1 cellular context compared by ENCODE assay signal in the genomic region with DNA sequence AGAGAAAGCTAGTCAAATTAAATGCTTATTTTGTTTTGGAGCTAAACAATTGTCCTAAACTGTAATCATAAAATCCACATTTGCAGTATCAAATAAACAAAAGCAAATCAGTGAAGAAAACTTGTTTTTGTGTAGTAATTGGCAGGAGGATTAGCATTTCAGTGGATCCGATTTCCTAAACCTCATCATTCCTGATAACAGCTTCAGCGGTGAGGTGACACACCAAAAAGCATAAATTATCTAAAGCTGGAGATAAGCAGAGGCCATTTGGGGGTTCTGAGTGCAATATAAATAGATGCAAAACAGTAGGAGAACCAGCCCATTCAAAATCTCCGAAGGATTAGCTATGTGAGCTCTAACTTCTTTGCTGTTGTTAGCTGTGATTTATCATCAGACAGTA.
TF ChIP-seq lines count a peak whose summit lies in the region.

No MANE protein-coding gene starts in this region.

TF ChIP-seq in HEK293, 187 proteins besides CTCF, POLR2A, EP300 and RAD21 (continued from another document and continues in another):
- TF ChIP-seq, protein P1, sequence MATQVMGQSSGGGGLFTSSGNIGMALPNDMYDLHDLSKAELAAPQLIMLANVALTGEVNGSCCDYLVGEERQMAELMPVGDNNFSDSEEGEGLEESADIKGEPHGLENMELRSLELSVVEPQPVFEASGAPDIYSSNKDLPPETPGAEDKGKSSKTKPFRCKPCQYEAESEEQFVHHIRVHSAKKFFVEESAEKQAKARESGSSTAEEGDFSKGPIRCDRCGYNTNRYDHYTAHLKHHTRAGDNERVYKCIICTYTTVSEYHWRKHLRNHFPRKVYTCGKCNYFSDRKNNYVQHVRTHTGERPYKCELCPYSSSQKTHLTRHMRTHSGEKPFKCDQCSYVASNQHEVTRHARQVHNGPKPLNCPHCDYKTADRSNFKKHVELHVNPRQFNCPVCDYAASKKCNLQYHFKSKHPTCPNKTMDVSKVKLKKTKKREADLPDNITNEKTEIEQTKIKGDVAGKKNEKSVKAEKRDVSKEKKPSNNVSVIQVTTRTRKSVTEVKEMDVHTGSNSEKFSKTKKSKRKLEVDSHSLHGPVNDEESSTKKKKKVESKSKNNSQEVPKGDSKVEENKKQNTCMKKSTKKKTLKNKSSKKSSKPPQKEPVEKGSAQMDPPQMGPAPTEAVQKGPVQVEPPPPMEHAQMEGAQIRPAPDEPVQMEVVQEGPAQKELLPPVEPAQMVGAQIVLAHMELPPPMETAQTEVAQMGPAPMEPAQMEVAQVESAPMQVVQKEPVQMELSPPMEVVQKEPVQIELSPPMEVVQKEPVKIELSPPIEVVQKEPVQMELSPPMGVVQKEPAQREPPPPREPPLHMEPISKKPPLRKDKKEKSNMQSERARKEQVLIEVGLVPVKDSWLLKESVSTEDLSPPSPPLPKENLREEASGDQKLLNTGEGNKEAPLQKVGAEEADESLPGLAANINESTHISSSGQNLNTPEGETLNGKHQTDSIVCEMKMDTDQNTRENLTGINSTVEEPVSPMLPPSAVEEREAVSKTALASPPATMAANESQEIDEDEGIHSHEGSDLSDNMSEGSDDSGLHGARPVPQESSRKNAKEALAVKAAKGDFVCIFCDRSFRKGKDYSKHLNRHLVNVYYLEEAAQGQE (tag by site-specific recombination; IDR thresholded peaks at IDR 0.05), result no peak
- TF ChIP-seq HOXD13 (CRISPR knock-in tag; IDR thresholded peaks at IDR 0.05; ENCODE audit: borderline replicate concordance) (no peak), ZNF777 (tag by site-specific recombination; IDR thresholded peaks at IDR 0.05; ENCODE audit: borderline replicate concordance) (no peak), SETDB1 (IDR thresholded peaks at IDR 0.05; ENCODE audit: insufficient read length, low read length) (peak; percentile 53), ZNF175 (tag by site-specific recombination; IDR thresholded peaks at IDR 0.05) (no peak), ZNF140 (tag by site-specific recombination; IDR thresholded peaks at IDR 0.05) (no peak), ZNF596 (tag by site-specific recombination; IDR thresholded peaks at IDR 0.05) (peak; percentile 70), ZNF155 (tag by site-specific recombination; IDR thresholded peaks at IDR 0.05) (no peak), WT1 (tag by site-specific recombination; IDR thresholded peaks at IDR 0.05) (peak; percentile 61; the same call in 1 of the 2 replicates), ZNF112 (tag by site-specific recombination; IDR thresholded peaks at IDR 0.05) (no peak), SALL2 (tag by site-specific recombination; IDR thresholded peaks at IDR 0.05; ENCODE audit: borderline replicate concordance) (no peak), KLF8 (tag by site-specific recombination; IDR thresholded peaks at IDR 0.05) (peak; percentile 72), MEIS1 (CRISPR knock-in tag; IDR thresholded peaks at IDR 0.05; ENCODE audit: borderline replicate concordance) (no peak), ZFP3 (tag by site-specific recombination; IDR thresholded peaks at IDR 0.05; ENCODE audit: low read depth) (no peak), KLF1 (tag by site-specific recombination; IDR thresholded peaks at IDR 0.05) (no peak), EGR2 (tag by site-specific recombination; IDR thresholded peaks at IDR 0.05; ENCODE audit: low read depth) (no peak), ZNF791 (tag by site-specific recombination; IDR thresholded peaks at IDR 0.05) (no peak)
- TF ChIP-seq, protein P2, sequence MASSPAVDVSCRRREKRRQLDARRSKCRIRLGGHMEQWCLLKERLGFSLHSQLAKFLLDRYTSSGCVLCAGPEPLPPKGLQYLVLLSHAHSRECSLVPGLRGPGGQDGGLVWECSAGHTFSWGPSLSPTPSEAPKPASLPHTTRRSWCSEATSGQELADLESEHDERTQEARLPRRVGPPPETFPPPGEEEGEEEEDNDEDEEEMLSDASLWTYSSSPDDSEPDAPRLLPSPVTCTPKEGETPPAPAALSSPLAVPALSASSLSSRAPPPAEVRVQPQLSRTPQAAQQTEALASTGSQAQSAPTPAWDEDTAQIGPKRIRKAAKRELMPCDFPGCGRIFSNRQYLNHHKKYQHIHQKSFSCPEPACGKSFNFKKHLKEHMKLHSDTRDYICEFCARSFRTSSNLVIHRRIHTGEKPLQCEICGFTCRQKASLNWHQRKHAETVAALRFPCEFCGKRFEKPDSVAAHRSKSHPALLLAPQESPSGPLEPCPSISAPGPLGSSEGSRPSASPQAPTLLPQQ (tag by site-specific recombination; IDR thresholded peaks at IDR 0.05), result peak; percentile 33; the same call in 1 of the 2 replicates
- TF ChIP-seq, protein P3, sequence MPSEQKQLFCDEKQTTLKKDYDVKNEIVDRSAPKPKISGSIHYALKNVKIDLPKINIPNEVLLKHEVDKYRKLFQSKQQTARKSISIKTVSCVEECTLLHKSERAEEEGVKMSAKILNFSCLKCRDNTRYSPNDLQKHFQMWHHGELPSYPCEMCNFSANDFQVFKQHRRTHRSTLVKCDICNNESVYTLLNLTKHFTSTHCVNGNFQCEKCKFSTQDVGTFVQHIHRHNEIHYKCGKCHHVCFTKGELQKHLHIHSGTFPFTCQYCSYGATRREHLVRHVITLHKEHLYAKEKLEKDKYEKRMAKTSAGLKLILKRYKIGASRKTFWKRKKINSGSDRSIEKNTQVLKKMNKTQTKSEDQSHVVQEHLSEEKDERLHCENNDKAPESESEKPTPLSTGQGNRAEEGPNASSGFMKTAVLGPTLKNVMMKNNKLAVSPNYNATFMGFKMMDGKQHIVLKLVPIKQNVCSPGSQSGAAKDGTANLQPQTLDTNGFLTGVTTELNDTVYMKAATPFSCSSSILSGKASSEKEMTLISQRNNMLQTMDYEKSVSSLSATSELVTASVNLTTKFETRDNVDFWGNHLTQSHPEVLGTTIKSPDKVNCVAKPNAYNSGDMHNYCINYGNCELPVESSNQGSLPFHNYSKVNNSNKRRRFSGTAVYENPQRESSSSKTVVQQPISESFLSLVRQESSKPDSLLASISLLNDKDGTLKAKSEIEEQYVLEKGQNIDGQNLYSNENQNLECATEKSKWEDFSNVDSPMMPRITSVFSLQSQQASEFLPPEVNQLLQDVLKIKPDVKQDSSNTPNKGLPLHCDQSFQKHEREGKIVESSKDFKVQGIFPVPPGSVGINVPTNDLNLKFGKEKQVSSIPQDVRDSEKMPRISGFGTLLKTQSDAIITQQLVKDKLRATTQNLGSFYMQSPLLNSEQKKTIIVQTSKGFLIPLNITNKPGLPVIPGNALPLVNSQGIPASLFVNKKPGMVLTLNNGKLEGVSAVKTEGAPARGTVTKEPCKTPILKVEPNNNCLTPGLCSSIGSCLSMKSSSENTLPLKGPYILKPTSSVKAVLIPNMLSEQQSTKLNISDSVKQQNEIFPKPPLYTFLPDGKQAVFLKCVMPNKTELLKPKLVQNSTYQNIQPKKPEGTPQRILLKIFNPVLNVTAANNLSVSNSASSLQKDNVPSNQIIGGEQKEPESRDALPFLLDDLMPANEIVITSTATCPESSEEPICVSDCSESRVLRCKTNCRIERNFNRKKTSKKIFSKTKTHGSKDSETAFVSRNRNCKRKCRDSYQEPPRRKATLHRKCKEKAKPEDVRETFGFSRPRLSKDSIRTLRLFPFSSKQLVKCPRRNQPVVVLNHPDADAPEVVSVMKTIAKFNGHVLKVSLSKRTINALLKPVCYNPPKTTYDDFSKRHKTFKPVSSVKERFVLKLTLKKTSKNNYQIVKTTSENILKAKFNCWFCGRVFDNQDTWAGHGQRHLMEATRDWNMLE (tag by site-specific recombination; conservative IDR thresholded peaks at IDR 0.05; ENCODE audit: low read depth), result no peak
- TF ChIP-seq, protein P4, sequence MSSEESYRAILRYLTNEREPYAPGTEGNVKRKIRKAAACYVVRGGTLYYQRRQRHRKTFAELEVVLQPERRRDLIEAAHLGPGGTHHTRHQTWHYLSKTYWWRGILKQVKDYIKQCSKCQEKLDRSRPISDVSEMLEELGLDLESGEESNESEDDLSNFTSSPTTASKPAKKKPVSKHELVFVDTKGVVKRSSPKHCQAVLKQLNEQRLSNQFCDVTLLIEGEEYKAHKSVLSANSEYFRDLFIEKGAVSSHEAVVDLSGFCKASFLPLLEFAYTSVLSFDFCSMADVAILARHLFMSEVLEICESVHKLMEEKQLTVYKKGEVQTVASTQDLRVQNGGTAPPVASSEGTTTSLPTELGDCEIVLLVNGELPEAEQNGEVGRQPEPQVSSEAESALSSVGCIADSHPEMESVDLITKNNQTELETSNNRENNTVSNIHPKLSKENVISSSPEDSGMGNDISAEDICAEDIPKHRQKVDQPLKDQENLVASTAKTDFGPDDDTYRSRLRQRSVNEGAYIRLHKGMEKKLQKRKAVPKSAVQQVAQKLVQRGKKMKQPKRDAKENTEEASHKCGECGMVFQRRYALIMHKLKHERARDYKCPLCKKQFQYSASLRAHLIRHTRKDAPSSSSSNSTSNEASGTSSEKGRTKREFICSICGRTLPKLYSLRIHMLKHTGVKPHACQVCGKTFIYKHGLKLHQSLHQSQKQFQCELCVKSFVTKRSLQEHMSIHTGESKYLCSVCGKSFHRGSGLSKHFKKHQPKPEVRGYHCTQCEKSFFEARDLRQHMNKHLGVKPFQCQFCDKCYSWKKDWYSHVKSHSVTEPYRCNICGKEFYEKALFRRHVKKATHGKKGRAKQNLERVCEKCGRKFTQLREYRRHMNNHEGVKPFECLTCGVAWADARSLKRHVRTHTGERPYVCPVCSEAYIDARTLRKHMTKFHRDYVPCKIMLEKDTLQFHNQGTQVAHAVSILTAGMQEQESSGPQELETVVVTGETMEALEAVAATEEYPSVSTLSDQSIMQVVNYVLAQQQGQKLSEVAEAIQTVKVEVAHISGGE (tag by site-specific recombination; conservative IDR thresholded peaks at IDR 0.05; ENCODE audit: low read depth), result no peak
- TF ChIP-seq, protein P5, sequence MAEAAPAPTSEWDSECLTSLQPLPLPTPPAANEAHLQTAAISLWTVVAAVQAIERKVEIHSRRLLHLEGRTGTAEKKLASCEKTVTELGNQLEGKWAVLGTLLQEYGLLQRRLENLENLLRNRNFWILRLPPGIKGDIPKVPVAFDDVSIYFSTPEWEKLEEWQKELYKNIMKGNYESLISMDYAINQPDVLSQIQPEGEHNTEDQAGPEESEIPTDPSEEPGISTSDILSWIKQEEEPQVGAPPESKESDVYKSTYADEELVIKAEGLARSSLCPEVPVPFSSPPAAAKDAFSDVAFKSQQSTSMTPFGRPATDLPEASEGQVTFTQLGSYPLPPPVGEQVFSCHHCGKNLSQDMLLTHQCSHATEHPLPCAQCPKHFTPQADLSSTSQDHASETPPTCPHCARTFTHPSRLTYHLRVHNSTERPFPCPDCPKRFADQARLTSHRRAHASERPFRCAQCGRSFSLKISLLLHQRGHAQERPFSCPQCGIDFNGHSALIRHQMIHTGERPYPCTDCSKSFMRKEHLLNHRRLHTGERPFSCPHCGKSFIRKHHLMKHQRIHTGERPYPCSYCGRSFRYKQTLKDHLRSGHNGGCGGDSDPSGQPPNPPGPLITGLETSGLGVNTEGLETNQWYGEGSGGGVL (tag by site-specific recombination; IDR thresholded peaks at IDR 0.05), result peak; percentile 30; the same call in 1 of the 2 replicates
- TF ChIP-seq, protein P6, sequence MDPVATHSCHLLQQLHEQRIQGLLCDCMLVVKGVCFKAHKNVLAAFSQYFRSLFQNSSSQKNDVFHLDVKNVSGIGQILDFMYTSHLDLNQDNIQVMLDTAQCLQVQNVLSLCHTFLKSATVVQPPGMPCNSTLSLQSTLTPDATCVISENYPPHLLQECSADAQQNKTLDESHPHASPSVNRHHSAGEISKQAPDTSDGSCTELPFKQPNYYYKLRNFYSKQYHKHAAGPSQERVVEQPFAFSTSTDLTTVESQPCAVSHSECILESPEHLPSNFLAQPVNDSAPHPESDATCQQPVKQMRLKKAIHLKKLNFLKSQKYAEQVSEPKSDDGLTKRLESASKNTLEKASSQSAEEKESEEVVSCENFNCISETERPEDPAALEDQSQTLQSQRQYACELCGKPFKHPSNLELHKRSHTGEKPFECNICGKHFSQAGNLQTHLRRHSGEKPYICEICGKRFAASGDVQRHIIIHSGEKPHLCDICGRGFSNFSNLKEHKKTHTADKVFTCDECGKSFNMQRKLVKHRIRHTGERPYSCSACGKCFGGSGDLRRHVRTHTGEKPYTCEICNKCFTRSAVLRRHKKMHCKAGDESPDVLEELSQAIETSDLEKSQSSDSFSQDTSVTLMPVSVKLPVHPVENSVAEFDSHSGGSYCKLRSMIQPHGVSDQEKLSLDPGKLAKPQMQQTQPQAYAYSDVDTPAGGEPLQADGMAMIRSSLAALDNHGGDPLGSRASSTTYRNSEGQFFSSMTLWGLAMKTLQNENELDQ (tag by site-specific recombination; IDR thresholded peaks at IDR 0.05; ENCODE audit: low read depth), result no peak
- TF ChIP-seq, protein P7, sequence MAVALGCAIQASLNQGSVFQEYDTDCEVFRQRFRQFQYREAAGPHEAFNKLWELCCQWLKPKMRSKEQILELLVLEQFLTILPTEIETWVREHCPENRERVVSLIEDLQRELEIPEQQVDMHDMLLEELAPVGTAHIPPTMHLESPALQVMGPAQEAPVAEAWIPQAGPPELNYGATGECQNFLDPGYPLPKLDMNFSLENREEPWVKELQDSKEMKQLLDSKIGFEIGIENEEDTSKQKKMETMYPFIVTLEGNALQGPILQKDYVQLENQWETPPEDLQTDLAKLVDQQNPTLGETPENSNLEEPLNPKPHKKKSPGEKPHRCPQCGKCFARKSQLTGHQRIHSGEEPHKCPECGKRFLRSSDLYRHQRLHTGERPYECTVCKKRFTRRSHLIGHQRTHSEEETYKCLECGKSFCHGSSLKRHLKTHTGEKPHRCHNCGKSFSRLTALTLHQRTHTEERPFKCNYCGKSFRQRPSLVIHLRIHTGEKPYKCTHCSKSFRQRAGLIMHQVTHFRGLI (tag by site-specific recombination; IDR thresholded peaks at IDR 0.05), result no peak; the same call in none of the 2 replicates
- TF ChIP-seq, protein P8, sequence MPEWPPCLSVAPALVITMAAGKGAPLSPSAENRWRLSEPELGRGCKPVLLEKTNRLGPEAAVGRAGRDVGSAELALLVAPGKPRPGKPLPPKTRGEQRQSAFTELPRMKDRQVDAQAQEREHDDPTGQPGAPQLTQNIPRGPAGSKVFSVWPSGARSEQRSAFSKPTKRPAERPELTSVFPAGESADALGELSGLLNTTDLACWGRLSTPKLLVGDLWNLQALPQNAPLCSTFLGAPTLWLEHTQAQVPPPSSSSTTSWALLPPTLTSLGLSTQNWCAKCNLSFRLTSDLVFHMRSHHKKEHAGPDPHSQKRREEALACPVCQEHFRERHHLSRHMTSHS (tag by site-specific recombination; IDR thresholded peaks at IDR 0.05), result no peak
- TF ChIP-seq, protein P9, sequence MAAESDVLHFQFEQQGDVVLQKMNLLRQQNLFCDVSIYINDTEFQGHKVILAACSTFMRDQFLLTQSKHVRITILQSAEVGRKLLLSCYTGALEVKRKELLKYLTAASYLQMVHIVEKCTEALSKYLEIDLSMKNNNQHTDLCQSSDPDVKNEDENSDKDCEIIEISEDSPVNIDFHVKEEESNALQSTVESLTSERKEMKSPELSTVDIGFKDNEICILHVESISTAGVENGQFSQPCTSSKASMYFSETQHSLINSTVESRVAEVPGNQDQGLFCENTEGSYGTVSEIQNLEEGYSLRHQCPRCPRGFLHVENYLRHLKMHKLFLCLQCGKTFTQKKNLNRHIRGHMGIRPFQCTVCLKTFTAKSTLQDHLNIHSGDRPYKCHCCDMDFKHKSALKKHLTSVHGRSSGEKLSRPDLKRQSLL (tag by site-specific recombination; IDR thresholded peaks at IDR 0.05), result no peak
- TF ChIP-seq, protein P10, sequence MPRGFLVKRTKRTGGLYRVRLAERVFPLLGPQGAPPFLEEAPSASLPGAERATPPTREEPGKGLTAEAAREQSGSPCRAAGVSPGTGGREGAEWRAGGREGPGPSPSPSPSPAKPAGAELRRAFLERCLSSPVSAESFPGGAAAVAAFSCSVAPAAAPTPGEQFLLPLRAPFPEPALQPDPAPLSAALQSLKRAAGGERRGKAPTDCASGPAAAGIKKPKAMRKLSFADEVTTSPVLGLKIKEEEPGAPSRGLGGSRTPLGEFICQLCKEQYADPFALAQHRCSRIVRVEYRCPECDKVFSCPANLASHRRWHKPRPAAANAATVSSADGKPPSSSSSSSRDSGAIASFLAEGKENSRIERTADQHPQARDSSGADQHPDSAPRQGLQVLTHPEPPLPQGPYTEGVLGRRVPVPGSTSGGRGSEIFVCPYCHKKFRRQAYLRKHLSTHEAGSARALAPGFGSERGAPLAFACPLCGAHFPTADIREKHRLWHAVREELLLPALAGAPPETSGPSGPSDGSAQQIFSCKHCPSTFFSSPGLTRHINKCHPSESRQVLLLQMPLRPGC (tag by site-specific recombination; IDR thresholded peaks at IDR 0.05), result peak; percentile 80
